In genomic region chr3:141876891-141877561, GRCh38 we compare ENCODE assay signal across 8 cellular contexts. TPM values are rescaled to one million over a fixed set of nuclear protein-coding genes. Genes with fewer than 3 reads are reported as not detected.
DNase-seq lines count a peak whose midpoint lies in the region; ATAC-seq and TF ChIP-seq lines count a peak whose summit lies in the region.

No MANE protein-coding gene starts in this region.

- WGBS in sigmoid colon, 2 donors, result 0 to 1% methylated on average over 75 of the region's 75 CpGs

- no peaks in the 10 kb centered on the region for H3K9me3 Mint-ChIP-seq in T-helper 2 cell treated with Interferon-gamma antibody and Interleukin-4, amounts not matched to agents 5 μg/mL and 100 μg/mL, for 36 hours

- intact Hi-C loops in sigmoid colon (cut with DNase I), result loop anchor here (5.0 to 10.0 kb wide), 3 partner anchors 348 to 510 kb away; partner anchors contain the start of genes GK5, RASA2 and ZBTB38

- H3K4me1 Mint-ChIP-seq in T-helper 2 cell treated with Interferon-gamma antibody and Interleukin-4, amounts not matched to agents 5 μg/mL and 100 μg/mL, for 36 hours (ENCODE audit: low read depth), result peaks cover 46% of the 10 kb centered on the region

- H3K27ac ChIP-seq in HL-60 (replicated peaks) (peak overlapping the region; percentile 84), sigmoid colon (peak overlapping the region; percentile 100)

- TF ChIP-seq CTCF in HL-60 (IDR thresholded peaks at IDR 0.05; ENCODE audit: insufficient read depth, low read length), result no peak
- TF ChIP-seq CTCF in astrocyte of the cerebellum (IDR thresholded peaks at IDR 0.05; ENCODE audit: low read depth, low read length, missing control alignments), result no peak
- no peak for TF ChIP-seq CTCF in sigmoid colon (IDR thresholded peaks at IDR 0.05)

- H3K27me3 ChIP-seq in HL-60 (ENCODE audit: insufficient read depth, poor library complexity, severe bottlenecking) (no peaks in the 10 kb centered on the region), sigmoid colon (no peaks in the 10 kb centered on the region)

- no peaks in the 10 kb centered on the region for H3K9me3 ChIP-seq in sigmoid colon

- in situ Hi-C loops in astrocyte of the cerebellum (cut with HindIII; ENCODE audit: low sequenced_read_pairs), result loop anchor here (25.0 kb wide), 1 partner anchor 290 kb away; no protein-coding TSS in a partner anchor

- H3K27ac Mint-ChIP-seq in T-helper 2 cell treated with Interferon-gamma antibody and Interleukin-4, amounts not matched to agents 5 μg/mL and 100 μg/mL, for 36 hours, result peak overlapping the region; percentile 91

- H3K4me3 Mint-ChIP-seq in T-helper 2 cell treated with Interferon-gamma antibody and Interleukin-4, amounts not matched to agents 5 μg/mL and 100 μg/mL, for 36 hours, result peak overlapping the region; percentile 94

- no peak for TF ChIP-seq EP300 in sigmoid colon (IDR thresholded peaks at IDR 0.05)

- ATAC-seq in GM19468 (IDR thresholded peaks at IDR 0.05; ENCODE audit: extremely low read depth, unreplicated experiment), result peak; percentile 3

- TF ChIP-seq POLR2A in sigmoid colon (IDR thresholded peaks at IDR 0.05), result peak; percentile 9 to 10

- DNase-seq in COR-L47 (lab: John Stamatoyannopoulos, UW) (peak; percentile 57), HL-60 (ENCODE audit: low read depth in 1 of 2, low spot score in 1 of 2) (peak in 1 of 2 experiments; percentile 48), astrocyte of the cerebellum (ENCODE audit: low read depth) (no peak), sigmoid colon (peak; percentile 83), NCI-H187 treated with DMSO at 0.1 percent for 48 hours (lab: John Stamatoyannopoulos, UW) (no peak)
- DNase-seq in T-helper 2 cell treated with Interferon-gamma antibody and Interleukin-4, amounts not matched to agents 5 μg/mL and 100 μg/mL, for 36 hours (ENCODE audit: low spot score), result peak; percentile 66

- H3K36me3 ChIP-seq in sigmoid colon, result no peaks in the 10 kb centered on the region

- H3K4me1 ChIP-seq in sigmoid colon, result peaks cover 0 to 43% (median 32%) of the 10 kb centered on the region in 4 donors

- peak overlapping the region; percentile 74 for H3K4me3 ChIP-seq in HL-60 (replicated peaks; ENCODE audit: insufficient read depth, low read length)
- H3K4me3 ChIP-seq in astrocyte of the cerebellum (ENCODE audit: low read depth, low read length), result peak overlapping the region; percentile 67
- H3K4me3 ChIP-seq in iPS-11a (ENCODE audit: low read depth, low read length), result peak overlapping the region; percentile 94
- peak overlapping the region; percentile 72 to 96 (median 84) for H3K4me3 ChIP-seq in sigmoid colon

- H3K36me3 Mint-ChIP-seq in T-helper 2 cell treated with Interferon-gamma antibody and Interleukin-4, amounts not matched to agents 5 μg/mL and 100 μg/mL, for 36 hours (ENCODE audit: low read depth), result peaks cover 18% of the 10 kb centered on the region

- no peaks in the 10 kb centered on the region for H3K27me3 Mint-ChIP-seq in T-helper 2 cell treated with Interferon-gamma antibody and Interleukin-4, amounts not matched to agents 5 μg/mL and 100 μg/mL, for 36 hours (ENCODE audit: low read depth)

RNA-seq across cellular contexts. Expression of gene ATP1B3, which starts 0.6 kb away (rescaled TPM):
- total RNA-seq in sigmoid colon, result 10 to 100 TPM; 29.9 to 69.5 (median 42.5) TPM
- polyA plus RNA-seq in sigmoid colon, result 100 to 1,000 TPM; 105 to 235 (median 117) TPM

Comparison
In these comparisons a context has a peak if more than half of its experiments do, and no peak if none do; other contexts are left out.
1. DNase-seq: peak in COR-L47 (single experiment), T-helper 2 cell treated with Interferon-gamma antibody and Interleukin-4, amounts not matched to agents 5 μg/mL and 100 μg/mL, for 36 hours (single experiment) and sigmoid colon (single experiment); none in astrocyte of the cerebellum (single experiment) and NCI-H187 treated with DMSO at 0.1 percent for 48 hours (single experiment).
2. Peak in every context shown above with its lines, with median percentiles within 50 percentile points of each other: H3K4me3 ChIP-seq.